15 cellular contexts compared by ENCODE assay signal in genomic region chr16:77288222-77288621, GRCh38.
DNase-seq lines count a peak whose midpoint lies in the region; ATAC-seq and TF ChIP-seq lines count a peak whose summit lies in the region.
"Had no signal": no experiment of that assay in that cellular context is flagged by ENCODE, and none has a peak within 500 bp of the region (broad histone marks: within the 10 kb centered on the region; RNA-seq: fewer than 3 reads in every experiment).

No MANE protein-coding gene starts in this region.

- intact Hi-C loops in naive thymus-derived CD4-positive, alpha-beta T cell (cut with micrococcal nuclease) = no loop called here

- H3K36me3 Mint-ChIP-seq in activated naive CD8-positive, alpha-beta T cell = no peaks in the 10 kb centered on the region
- no peaks in the 10 kb centered on the region for H3K36me3 Mint-ChIP-seq in activated naive CD8-positive, alpha-beta T cell treated with anti-CD3 and anti-CD28 coated beads for 36 hours
- H3K36me3 Mint-ChIP-seq in naive thymus-derived CD4-positive, alpha-beta T cell = no peaks in the 10 kb centered on the region
- H3K36me3 Mint-ChIP-seq: naive B cell had no signal

- no peaks in the 10 kb centered on the region for H3K27me3 ChIP-seq in naive thymus-derived CD4-positive, alpha-beta T cell (ENCODE audit: control insufficient read depth in 2 of 2, insufficient read depth in 2 of 2, low read length in 2 of 2)

- H3K27ac Mint-ChIP-seq in activated naive CD8-positive, alpha-beta T cell = peak overlapping the region; percentile 18
- H3K27ac Mint-ChIP-seq in activated naive CD8-positive, alpha-beta T cell treated with anti-CD3 and anti-CD28 coated beads for 36 hours = no peak overlapping the region
- no peak overlapping the region for H3K27ac Mint-ChIP-seq in naive thymus-derived CD4-positive, alpha-beta T cell
- H3K27ac Mint-ChIP-seq: activated CD4-positive, alpha-beta memory T cell treated with anti-CD3 and anti-CD28 coated beads, Interleukin-2, amount 10 ng/mL, durations not matched to agents 7 days and 5 days; naive B cell had no signal

- H3K36me3 ChIP-seq in naive thymus-derived CD4-positive, alpha-beta T cell (ENCODE audit: control insufficient read depth in 2 of 3, insufficient read depth in 3 of 3, low read length in 3 of 3) = no peaks in the 10 kb centered on the region

- no peak for DNase-seq in activated naive CD8-positive, alpha-beta T cell treated with anti-CD3 and anti-CD28 coated beads for 36 hours
- DNase-seq in SW 1271 (lab: John Stamatoyannopoulos, UW) = peak; percentile 60 to 63
- DNase-seq in fibroblast of villous mesenchyme (ENCODE audit: low read depth) = peak; percentile 88
- peak; percentile 93 for DNase-seq in stromal cell of bone marrow (ENCODE audit: low read depth)
- DNase-seq in naive thymus-derived CD4-positive, alpha-beta T cell = no peak
- DNase-seq: activated CD4-positive, alpha-beta memory T cell treated with anti-CD3 and anti-CD28 coated beads, Interleukin-2, amount 10 ng/mL, durations not matched to agents 7 days and 5 days; foreskin melanocyte; islet precursor cell; naive B cell; NCI-H1048; T1000 had no signal

- CTCF ChIA-PET in naive thymus-derived CD4-positive, alpha-beta T cell (lab: Charles Lee) = no interaction called here

- no peak overlapping the region for H3K4me3 ChIP-seq in fibroblast of villous mesenchyme (ENCODE audit: low read depth, low read length)
- H3K4me3 ChIP-seq in naive thymus-derived CD4-positive, alpha-beta T cell (ENCODE audit: low read length) = no peak overlapping the region
- H3K4me3 ChIP-seq: skin epidermis had no signal

- TF ChIP-seq CTCF in fibroblast of villous mesenchyme (IDR thresholded peaks at IDR 0.05; ENCODE audit: insufficient read depth, low read depth, low read length) = no peak

- H3K27ac ChIP-seq in naive thymus-derived CD4-positive, alpha-beta T cell (ENCODE audit: low read depth, low read length) = no peak overlapping the region

- H3K9me3 Mint-ChIP-seq in activated naive CD8-positive, alpha-beta T cell (ENCODE audit: low read depth) = no peaks in the 10 kb centered on the region
- no peaks in the 10 kb centered on the region for H3K9me3 Mint-ChIP-seq in activated naive CD8-positive, alpha-beta T cell treated with anti-CD3 and anti-CD28 coated beads for 36 hours
- peaks cover 0 to 2% (median 0%) of the 10 kb centered on the region in 11 donors for H3K9me3 Mint-ChIP-seq in naive thymus-derived CD4-positive, alpha-beta T cell
- H3K9me3 Mint-ChIP-seq: activated CD4-positive, alpha-beta memory T cell treated with anti-CD3 and anti-CD28 coated beads, Interleukin-2, amount 10 ng/mL, durations not matched to agents 7 days and 5 days; naive B cell had no signal

- POLR2A ChIA-PET in naive thymus-derived CD4-positive, alpha-beta T cell (lab: Charles Lee) = no interaction called here

- no peak overlapping the region for H3K4me3 Mint-ChIP-seq in activated naive CD8-positive, alpha-beta T cell
- no peak overlapping the region for H3K4me3 Mint-ChIP-seq in activated naive CD8-positive, alpha-beta T cell treated with anti-CD3 and anti-CD28 coated beads for 36 hours
- H3K4me3 Mint-ChIP-seq in naive thymus-derived CD4-positive, alpha-beta T cell = no peak overlapping the region
- H3K4me3 Mint-ChIP-seq: activated CD4-positive, alpha-beta memory T cell treated with anti-CD3 and anti-CD28 coated beads, Interleukin-2, amount 10 ng/mL, durations not matched to agents 7 days and 5 days; naive B cell had no signal

- no peaks in the 10 kb centered on the region for H3K9me3 ChIP-seq in naive thymus-derived CD4-positive, alpha-beta T cell (ENCODE audit: control insufficient read depth in 2 of 3, low read length in 3 of 3)

- no peaks in the 10 kb centered on the region for H3K27me3 Mint-ChIP-seq in activated naive CD8-positive, alpha-beta T cell
- no peaks in the 10 kb centered on the region for H3K27me3 Mint-ChIP-seq in activated naive CD8-positive, alpha-beta T cell treated with anti-CD3 and anti-CD28 coated beads for 36 hours
- H3K27me3 Mint-ChIP-seq in naive thymus-derived CD4-positive, alpha-beta T cell = peaks cover 0 to 5% (median 0%) of the 10 kb centered on the region in 5 donors

- no peaks in the 10 kb centered on the region for H3K4me1 Mint-ChIP-seq in activated naive CD8-positive, alpha-beta T cell (ENCODE audit: low read depth)
- H3K4me1 Mint-ChIP-seq in activated naive CD8-positive, alpha-beta T cell treated with anti-CD3 and anti-CD28 coated beads for 36 hours = no peaks in the 10 kb centered on the region
- H3K4me1 Mint-ChIP-seq in naive thymus-derived CD4-positive, alpha-beta T cell = no peaks in the 10 kb centered on the region
- H3K4me1 Mint-ChIP-seq: activated CD4-positive, alpha-beta memory T cell treated with anti-CD3 and anti-CD28 coated beads, Interleukin-2, amount 10 ng/mL, durations not matched to agents 7 days and 5 days; naive B cell had no signal

- H3K4me1 ChIP-seq in naive thymus-derived CD4-positive, alpha-beta T cell (ENCODE audit: control insufficient read depth in 2 of 2, insufficient read depth in 2 of 2, low read length in 2 of 2) = no peaks in the 10 kb centered on the region

- no peak for ATAC-seq in naive thymus-derived CD4-positive, alpha-beta T cell
- ATAC-seq in HG03280 (IDR thresholded peaks at IDR 0.05; ENCODE audit: unreplicated experiment) (no peak), HG02610 (IDR thresholded peaks at IDR 0.05; ENCODE audit: unreplicated experiment) (no peak)

Comparison
In these comparisons a context has a peak if more than half of its experiments do, and no peak if none do; other contexts are left out.
1. DNase-seq: peak in SW 1271 (2 of 2), fibroblast of villous mesenchyme (single experiment) and stromal cell of bone marrow (single experiment); none in activated naive CD8-positive, alpha-beta T cell treated with anti-CD3 and anti-CD28 coated beads for 36 hours (single experiment) and naive thymus-derived CD4-positive, alpha-beta T cell (0 of 9).